Comparison of ENCODE assay signal across 1 cellular context in the genomic region with DNA sequence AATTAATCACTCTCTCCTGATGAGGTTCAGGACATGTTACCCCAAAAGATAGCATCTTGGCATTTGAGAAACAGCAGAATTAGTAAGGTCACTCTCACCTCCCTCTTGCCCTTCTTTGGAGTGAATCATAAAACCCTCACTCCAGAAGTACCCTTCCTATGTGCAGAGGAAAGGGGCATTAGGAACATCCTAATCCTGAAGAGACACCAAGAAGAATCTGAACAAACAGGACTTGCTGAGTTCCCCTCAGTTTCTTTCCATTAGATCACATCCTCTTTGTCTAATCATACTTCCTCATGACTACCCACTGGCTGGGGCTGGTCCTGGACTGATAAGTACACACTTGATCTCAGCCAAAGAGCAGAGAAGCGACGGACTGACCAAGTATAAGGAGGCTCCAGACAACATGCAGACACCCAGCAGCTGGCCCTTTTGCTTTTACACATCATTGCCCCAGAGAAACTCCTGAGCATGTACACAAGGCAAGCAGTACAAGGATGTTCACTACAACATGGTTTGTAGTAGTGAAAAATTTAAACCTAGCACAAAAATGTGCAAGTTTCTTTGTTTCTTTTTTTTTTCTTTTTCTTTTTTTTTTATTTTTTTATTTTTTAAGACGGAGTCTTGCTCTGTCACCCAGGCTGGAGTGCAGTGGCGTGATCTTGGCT.
TF ChIP-seq lines count a peak whose summit lies in the region.

No MANE protein-coding gene starts in this region.

TF ChIP-seq in K562, 482 proteins besides CTCF, POLR2A, EP300 and RAD21 (continued from another document and continues in another):
- TF ChIP-seq, protein P1, sequence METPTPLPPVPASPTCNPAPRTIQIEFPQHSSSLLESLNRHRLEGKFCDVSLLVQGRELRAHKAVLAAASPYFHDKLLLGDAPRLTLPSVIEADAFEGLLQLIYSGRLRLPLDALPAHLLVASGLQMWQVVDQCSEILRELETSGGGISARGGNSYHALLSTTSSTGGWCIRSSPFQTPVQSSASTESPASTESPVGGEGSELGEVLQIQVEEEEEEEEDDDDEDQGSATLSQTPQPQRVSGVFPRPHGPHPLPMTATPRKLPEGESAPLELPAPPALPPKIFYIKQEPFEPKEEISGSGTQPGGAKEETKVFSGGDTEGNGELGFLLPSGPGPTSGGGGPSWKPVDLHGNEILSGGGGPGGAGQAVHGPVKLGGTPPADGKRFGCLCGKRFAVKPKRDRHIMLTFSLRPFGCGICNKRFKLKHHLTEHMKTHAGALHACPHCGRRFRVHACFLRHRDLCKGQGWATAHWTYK (CRISPR knock-in tag; IDR thresholded peaks at IDR 0.05): 0 out of 2 replicates have a peak, but pooled peaks have one; percentile 64
- peak; percentile 81; the same call in 1 of the 2 replicates for TF ChIP-seq GATAD2A (IDR thresholded peaks at IDR 0.05)
- TF ChIP-seq, protein P2, sequence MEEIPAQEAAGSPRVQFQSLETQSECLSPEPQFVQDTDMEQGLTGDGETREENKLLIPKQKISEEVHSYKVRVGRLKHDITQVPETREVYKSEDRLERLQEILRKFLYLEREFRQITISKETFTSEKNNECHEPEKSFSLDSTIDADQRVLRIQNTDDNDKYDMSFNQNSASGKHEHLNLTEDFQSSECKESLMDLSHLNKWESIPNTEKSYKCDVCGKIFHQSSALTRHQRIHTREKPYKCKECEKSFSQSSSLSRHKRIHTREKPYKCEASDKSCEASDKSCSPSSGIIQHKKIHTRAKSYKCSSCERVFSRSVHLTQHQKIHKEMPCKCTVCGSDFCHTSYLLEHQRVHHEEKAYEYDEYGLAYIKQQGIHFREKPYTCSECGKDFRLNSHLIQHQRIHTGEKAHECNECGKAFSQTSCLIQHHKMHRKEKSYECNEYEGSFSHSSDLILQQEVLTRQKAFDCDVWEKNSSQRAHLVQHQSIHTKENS (CRISPR knock-in tag; IDR thresholded peaks at IDR 0.05): no peak
- no peak for TF ChIP-seq CEBPB (tag; IDR thresholded peaks at IDR 0.05)
- TF ChIP-seq NONO (IDR thresholded peaks at IDR 0.05; ENCODE audit: low read depth in 2 of 2, low read length in 1 of 2): 0 out of 4 replicates have a peak, but pooled peaks of 1 of the 2 experiments have one; percentile 33
- TF ChIP-seq SRSF3 (IDR thresholded peaks at IDR 0.05; ENCODE audit: insufficient read depth, low read length): no peak
- TF ChIP-seq, protein P3, sequence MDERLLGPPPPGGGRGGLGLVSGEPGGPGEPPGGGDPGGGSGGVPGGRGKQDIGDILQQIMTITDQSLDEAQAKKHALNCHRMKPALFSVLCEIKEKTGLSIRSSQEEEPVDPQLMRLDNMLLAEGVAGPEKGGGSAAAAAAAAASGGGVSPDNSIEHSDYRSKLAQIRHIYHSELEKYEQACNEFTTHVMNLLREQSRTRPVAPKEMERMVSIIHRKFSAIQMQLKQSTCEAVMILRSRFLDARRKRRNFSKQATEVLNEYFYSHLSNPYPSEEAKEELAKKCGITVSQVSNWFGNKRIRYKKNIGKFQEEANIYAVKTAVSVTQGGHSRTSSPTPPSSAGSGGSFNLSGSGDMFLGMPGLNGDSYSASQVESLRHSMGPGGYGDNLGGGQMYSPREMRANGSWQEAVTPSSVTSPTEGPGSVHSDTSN (CRISPR knock-in tag; IDR thresholded peaks at IDR 0.05; ENCODE audit: low read depth): no peak
- TF ChIP-seq, protein P3 (tag; conservative IDR thresholded peaks at IDR 0.05; ENCODE audit: low read depth): no peak; the same call in 1 of the 2 replicates
- TF ChIP-seq ZNF239 (CRISPR knock-in tag; IDR thresholded peaks at IDR 0.05): peak; percentile 74
- TF ChIP-seq NFIC (IDR thresholded peaks at IDR 0.05): peak; percentile 68
- TF ChIP-seq DNMT1 (IDR thresholded peaks at IDR 0.05): no peak
- TF ChIP-seq SMC3 (conservative IDR thresholded peaks at IDR 0.05; ENCODE audit: insufficient read depth, low read depth, low read length): no peak
- no peak for TF ChIP-seq SNIP1 (IDR thresholded peaks at IDR 0.05; ENCODE audit: low read depth)
- TF ChIP-seq ZC3H4 (CRISPR knock-in tag; IDR thresholded peaks at IDR 0.05; ENCODE audit: borderline replicate concordance): no peak
- TF ChIP-seq HNRNPL (IDR thresholded peaks at IDR 0.05; ENCODE audit: low read depth, low read length): no peak
- no peak for TF ChIP-seq CCAR2 (IDR thresholded peaks at IDR 0.05; ENCODE audit: low read depth, low read length)
- no peak for TF ChIP-seq RFX1 (IDR thresholded peaks at IDR 0.05)
- TF ChIP-seq, protein P4, sequence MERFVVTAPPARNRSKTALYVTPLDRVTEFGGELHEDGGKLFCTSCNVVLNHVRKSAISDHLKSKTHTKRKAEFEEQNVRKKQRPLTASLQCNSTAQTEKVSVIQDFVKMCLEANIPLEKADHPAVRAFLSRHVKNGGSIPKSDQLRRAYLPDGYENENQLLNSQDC (CRISPR knock-in tag; IDR thresholded peaks at IDR 0.05): no peak
- TF ChIP-seq CBX5 (IDR thresholded peaks at IDR 0.05; ENCODE audit: borderline replicate concordance, low read depth): no peak
- no peak for TF ChIP-seq ETV6 (IDR thresholded peaks at IDR 0.05; ENCODE audit: borderline replicate concordance in 1 of 2, low read depth in 2 of 2, low read length in 1 of 2)
- no peak for TF ChIP-seq ETV6 (CRISPR knock-in tag; IDR thresholded peaks at IDR 0.05; ENCODE audit: borderline replicate concordance)
- TF ChIP-seq, protein P5, sequence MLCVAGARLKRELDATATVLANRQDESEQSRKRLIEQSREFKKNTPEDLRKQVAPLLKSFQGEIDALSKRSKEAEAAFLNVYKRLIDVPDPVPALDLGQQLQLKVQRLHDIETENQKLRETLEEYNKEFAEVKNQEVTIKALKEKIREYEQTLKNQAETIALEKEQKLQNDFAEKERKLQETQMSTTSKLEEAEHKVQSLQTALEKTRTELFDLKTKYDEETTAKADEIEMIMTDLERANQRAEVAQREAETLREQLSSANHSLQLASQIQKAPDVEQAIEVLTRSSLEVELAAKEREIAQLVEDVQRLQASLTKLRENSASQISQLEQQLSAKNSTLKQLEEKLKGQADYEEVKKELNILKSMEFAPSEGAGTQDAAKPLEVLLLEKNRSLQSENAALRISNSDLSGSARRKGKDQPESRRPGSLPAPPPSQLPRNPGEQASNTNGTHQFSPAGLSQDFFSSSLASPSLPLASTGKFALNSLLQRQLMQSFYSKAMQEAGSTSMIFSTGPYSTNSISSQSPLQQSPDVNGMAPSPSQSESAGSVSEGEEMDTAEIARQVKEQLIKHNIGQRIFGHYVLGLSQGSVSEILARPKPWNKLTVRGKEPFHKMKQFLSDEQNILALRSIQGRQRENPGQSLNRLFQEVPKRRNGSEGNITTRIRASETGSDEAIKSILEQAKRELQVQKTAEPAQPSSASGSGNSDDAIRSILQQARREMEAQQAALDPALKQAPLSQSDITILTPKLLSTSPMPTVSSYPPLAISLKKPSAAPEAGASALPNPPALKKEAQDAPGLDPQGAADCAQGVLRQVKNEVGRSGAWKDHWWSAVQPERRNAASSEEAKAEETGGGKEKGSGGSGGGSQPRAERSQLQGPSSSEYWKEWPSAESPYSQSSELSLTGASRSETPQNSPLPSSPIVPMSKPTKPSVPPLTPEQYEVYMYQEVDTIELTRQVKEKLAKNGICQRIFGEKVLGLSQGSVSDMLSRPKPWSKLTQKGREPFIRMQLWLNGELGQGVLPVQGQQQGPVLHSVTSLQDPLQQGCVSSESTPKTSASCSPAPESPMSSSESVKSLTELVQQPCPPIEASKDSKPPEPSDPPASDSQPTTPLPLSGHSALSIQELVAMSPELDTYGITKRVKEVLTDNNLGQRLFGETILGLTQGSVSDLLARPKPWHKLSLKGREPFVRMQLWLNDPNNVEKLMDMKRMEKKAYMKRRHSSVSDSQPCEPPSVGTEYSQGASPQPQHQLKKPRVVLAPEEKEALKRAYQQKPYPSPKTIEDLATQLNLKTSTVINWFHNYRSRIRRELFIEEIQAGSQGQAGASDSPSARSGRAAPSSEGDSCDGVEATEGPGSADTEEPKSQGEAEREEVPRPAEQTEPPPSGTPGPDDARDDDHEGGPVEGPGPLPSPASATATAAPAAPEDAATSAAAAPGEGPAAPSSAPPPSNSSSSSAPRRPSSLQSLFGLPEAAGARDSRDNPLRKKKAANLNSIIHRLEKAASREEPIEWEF (CRISPR knock-in tag; IDR thresholded peaks at IDR 0.05): no peak
- TF ChIP-seq, protein P6, sequence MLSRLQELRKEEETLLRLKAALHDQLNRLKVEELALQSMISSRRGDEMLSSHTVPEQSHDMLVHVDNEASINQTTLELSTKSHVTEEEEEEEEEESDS (CRISPR knock-in tag; IDR thresholded peaks at IDR 0.05): no peak
- TF ChIP-seq, protein P7, sequence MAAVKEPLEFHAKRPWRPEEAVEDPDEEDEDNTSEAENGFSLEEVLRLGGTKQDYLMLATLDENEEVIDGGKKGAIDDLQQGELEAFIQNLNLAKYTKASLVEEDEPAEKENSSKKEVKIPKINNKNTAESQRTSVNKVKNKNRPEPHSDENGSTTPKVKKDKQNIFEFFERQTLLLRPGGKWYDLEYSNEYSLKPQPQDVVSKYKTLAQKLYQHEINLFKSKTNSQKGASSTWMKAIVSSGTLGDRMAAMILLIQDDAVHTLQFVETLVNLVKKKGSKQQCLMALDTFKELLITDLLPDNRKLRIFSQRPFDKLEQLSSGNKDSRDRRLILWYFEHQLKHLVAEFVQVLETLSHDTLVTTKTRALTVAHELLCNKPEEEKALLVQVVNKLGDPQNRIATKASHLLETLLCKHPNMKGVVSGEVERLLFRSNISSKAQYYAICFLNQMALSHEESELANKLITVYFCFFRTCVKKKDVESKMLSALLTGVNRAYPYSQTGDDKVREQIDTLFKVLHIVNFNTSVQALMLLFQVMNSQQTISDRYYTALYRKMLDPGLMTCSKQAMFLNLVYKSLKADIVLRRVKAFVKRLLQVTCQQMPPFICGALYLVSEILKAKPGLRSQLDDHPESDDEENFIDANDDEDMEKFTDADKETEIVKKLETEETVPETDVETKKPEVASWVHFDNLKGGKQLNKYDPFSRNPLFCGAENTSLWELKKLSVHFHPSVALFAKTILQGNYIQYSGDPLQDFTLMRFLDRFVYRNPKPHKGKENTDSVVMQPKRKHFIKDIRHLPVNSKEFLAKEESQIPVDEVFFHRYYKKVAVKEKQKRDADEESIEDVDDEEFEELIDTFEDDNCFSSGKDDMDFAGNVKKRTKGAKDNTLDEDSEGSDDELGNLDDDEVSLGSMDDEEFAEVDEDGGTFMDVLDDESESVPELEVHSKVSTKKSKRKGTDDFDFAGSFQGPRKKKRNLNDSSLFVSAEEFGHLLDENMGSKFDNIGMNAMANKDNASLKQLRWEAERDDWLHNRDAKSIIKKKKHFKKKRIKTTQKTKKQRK (IDR thresholded peaks at IDR 0.05; ENCODE audit: borderline replicate concordance, low read depth, low read length): no peak
- TF ChIP-seq, protein P8, sequence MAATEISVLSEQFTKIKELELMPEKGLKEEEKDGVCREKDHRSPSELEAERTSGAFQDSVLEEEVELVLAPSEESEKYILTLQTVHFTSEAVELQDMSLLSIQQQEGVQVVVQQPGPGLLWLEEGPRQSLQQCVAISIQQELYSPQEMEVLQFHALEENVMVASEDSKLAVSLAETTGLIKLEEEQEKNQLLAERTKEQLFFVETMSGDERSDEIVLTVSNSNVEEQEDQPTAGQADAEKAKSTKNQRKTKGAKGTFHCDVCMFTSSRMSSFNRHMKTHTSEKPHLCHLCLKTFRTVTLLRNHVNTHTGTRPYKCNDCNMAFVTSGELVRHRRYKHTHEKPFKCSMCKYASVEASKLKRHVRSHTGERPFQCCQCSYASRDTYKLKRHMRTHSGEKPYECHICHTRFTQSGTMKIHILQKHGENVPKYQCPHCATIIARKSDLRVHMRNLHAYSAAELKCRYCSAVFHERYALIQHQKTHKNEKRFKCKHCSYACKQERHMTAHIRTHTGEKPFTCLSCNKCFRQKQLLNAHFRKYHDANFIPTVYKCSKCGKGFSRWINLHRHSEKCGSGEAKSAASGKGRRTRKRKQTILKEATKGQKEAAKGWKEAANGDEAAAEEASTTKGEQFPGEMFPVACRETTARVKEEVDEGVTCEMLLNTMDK (IDR thresholded peaks at IDR 0.05; ENCODE audit: borderline replicate concordance, insufficient read depth, low read depth, low read length, poor library complexity, severe bottlenecking): no peak
- TF ChIP-seq MECOM (CRISPR knock-in tag; IDR thresholded peaks at IDR 0.05): peak; percentile 81
- no peak for TF ChIP-seq ZZZ3 (IDR thresholded peaks at IDR 0.05)
- TF ChIP-seq ZNF274 (IDR thresholded peaks at IDR 0.05; ENCODE audit: borderline replicate concordance, low read depth, low read length): no peak
- peak; percentile 97 for TF ChIP-seq NFATC3 (IDR thresholded peaks at IDR 0.05)
- no peak for TF ChIP-seq ZBED1 (IDR thresholded peaks at IDR 0.05)
- no peak; the same call in 1 of the 2 replicates for TF ChIP-seq LCOR (CRISPR knock-in tag; IDR thresholded peaks at IDR 0.05)
- TF ChIP-seq, protein P9, sequence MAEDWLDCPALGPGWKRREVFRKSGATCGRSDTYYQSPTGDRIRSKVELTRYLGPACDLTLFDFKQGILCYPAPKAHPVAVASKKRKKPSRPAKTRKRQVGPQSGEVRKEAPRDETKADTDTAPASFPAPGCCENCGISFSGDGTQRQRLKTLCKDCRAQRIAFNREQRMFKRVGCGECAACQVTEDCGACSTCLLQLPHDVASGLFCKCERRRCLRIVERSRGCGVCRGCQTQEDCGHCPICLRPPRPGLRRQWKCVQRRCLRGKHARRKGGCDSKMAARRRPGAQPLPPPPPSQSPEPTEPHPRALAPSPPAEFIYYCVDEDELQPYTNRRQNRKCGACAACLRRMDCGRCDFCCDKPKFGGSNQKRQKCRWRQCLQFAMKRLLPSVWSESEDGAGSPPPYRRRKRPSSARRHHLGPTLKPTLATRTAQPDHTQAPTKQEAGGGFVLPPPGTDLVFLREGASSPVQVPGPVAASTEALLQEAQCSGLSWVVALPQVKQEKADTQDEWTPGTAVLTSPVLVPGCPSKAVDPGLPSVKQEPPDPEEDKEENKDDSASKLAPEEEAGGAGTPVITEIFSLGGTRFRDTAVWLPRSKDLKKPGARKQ (CRISPR knock-in tag; IDR thresholded peaks at IDR 0.05): no peak
- TF ChIP-seq MCM3 (IDR thresholded peaks at IDR 0.05): no peak
- no peak for TF ChIP-seq ZC3H8 (IDR thresholded peaks at IDR 0.05)
- TF ChIP-seq, protein P10, sequence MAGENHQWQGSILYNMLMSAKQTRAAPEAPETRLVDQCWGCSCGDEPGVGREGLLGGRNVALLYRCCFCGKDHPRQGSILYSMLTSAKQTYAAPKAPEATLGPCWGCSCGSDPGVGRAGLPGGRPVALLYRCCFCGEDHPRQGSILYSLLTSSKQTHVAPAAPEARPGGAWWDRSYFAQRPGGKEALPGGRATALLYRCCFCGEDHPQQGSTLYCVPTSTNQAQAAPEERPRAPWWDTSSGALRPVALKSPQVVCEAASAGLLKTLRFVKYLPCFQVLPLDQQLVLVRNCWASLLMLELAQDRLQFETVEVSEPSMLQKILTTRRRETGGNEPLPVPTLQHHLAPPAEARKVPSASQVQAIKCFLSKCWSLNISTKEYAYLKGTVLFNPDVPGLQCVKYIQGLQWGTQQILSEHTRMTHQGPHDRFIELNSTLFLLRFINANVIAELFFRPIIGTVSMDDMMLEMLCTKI (IDR thresholded peaks at IDR 0.05; ENCODE audit: partially characterized antibody): no peak
- peak; percentile 45 for TF ChIP-seq TBP (optimal IDR thresholded peaks at IDR 0.05; ENCODE audit: low read depth, low read length)
- TF ChIP-seq ATF7 (IDR thresholded peaks at IDR 0.05): peak; percentile 92
